In the genomic region with DNA sequence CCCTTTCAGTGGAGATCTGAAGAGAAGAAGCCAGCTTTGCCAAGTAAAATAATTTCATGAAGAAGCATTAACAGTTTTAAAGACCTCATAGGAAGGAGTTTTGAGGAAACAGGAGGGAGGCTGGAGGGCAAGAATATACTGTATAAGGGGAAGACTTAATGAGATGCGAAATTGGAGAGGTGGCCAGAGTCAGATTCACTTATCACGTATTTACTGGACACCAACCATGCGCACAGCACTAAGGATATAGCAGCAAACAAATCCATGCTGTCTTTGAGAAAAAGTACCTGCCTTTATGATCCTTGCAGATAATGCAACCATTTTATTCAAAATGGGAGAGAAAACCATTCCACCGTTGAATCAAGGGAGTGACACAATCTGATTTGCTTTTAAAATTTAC, we compare ENCODE assay signal across 1 cellular context.
TF ChIP-seq lines count a peak whose summit lies in the region.

No MANE protein-coding gene starts in this region.

TF ChIP-seq in HepG2, 621 proteins besides CTCF, POLR2A, EP300 and RAD21 (continued from another document):
- TF ChIP-seq E2F5 (CRISPR knock-in tag; conservative IDR thresholded peaks at IDR 0.05) (no peak), BRCA1 (CRISPR knock-in tag; IDR thresholded peaks at IDR 0.05) (no peak), ZNF264 (CRISPR knock-in tag; IDR thresholded peaks at IDR 0.05) (no peak), ZNF75D (CRISPR knock-in tag; IDR thresholded peaks at IDR 0.05; ENCODE audit: borderline replicate concordance) (no peak), SKI (IDR thresholded peaks at IDR 0.05; ENCODE audit: partially characterized antibody) (no peak), ZNF598 (CRISPR knock-in tag; IDR thresholded peaks at IDR 0.05; ENCODE audit: borderline replicate concordance) (no peak), MIER2 (CRISPR knock-in tag; IDR thresholded peaks at IDR 0.05) (no peak), ZBTB8A (CRISPR knock-in tag; IDR thresholded peaks at IDR 0.05; ENCODE audit: borderline replicate concordance, low read depth) (no peak), HCFC1 (IDR thresholded peaks at IDR 0.05; ENCODE audit: low read depth, low read length) (no peak), ZNF510 (CRISPR knock-in tag; IDR thresholded peaks at IDR 0.05; ENCODE audit: low read depth) (no peak), BRD4 (CRISPR knock-in tag; IDR thresholded peaks at IDR 0.05) (no peak), ZBTB21 (CRISPR knock-in tag; IDR thresholded peaks at IDR 0.05) (no peak), ZNF431 (CRISPR knock-in tag; IDR thresholded peaks at IDR 0.05; ENCODE audit: borderline replicate concordance, low read depth) (no peak)
- TF ChIP-seq, protein P1, sequence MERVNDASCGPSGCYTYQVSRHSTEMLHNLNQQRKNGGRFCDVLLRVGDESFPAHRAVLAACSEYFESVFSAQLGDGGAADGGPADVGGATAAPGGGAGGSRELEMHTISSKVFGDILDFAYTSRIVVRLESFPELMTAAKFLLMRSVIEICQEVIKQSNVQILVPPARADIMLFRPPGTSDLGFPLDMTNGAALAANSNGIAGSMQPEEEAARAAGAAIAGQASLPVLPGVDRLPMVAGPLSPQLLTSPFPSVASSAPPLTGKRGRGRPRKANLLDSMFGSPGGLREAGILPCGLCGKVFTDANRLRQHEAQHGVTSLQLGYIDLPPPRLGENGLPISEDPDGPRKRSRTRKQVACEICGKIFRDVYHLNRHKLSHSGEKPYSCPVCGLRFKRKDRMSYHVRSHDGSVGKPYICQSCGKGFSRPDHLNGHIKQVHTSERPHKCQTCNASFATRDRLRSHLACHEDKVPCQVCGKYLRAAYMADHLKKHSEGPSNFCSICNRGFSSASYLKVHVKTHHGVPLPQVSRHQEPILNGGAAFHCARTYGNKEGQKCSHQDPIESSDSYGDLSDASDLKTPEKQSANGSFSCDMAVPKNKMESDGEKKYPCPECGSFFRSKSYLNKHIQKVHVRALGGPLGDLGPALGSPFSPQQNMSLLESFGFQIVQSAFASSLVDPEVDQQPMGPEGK (CRISPR knock-in tag; IDR thresholded peaks at IDR 0.05), result no peak
- TF ChIP-seq, protein P2, sequence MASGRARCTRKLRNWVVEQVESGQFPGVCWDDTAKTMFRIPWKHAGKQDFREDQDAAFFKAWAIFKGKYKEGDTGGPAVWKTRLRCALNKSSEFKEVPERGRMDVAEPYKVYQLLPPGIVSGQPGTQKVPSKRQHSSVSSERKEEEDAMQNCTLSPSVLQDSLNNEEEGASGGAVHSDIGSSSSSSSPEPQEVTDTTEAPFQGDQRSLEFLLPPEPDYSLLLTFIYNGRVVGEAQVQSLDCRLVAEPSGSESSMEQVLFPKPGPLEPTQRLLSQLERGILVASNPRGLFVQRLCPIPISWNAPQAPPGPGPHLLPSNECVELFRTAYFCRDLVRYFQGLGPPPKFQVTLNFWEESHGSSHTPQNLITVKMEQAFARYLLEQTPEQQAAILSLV (CRISPR knock-in tag; IDR thresholded peaks at IDR 0.05; ENCODE audit: borderline replicate concordance), result no peak
TF ChIP-seq in HepG2: peak in this region for 0.
